ENCODE assay signal across 9 cellular contexts in the genomic region with DNA sequence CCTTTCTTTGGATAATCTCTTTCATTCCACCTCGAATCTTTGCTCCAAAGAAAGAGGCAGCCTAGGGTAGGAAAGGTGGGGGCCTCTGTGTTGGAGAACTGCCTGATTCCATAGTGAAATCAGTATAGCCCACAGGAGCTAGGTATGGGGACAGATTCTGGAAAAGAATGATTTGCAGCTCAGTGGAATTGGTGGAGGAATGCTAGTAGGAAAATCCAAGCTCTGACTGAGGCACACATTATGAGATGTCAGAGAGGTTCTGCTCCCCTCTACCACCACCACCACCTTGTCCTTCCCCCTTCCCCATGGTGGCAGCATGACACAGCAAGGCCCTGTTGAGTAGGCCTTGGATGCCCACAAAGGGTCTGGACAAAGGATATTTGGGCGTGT. TPM values are rescaled to one million over a fixed set of nuclear protein-coding genes. Genes with fewer than 3 reads are reported as not detected.
A peak's percentile ranks its signal among the peaks of the same experiment; 100 is the strongest.
DNase-seq lines count a peak whose midpoint lies in the region; ATAC-seq and TF ChIP-seq lines count a peak whose summit lies in the region.
"Had no signal": no experiment of that assay in that cellular context is flagged by ENCODE, and none has a peak within 500 bp of the region (broad histone marks: within the 10 kb centered on the region; RNA-seq: fewer than 3 reads in every experiment).

No MANE protein-coding gene starts in this region.

- no peak for ATAC-seq in activated T-cell treated with anti-CD3 and anti-CD28 coated beads, Interleukin-2, amount 50 U/mL, for 72 hours (replicated peaks in 1 of 2)
- no peak for ATAC-seq in GM19455 (IDR thresholded peaks at IDR 0.05; ENCODE audit: unreplicated experiment)
- ATAC-seq: body of pancreas had no signal

- no peak for TF ChIP-seq CTCF in epithelial cell of proximal tubule (conservative IDR thresholded peaks at IDR 0.05; ENCODE audit: low read depth, low read length)

- peak overlapping the region; percentile 87 to 99 for H3K4me3 Mint-ChIP-seq in activated T-cell treated with anti-CD3 and anti-CD28 coated beads, Interleukin-2, amount 50 U/mL, for 72 hours

- H3K9me3 Mint-ChIP-seq in activated T-cell treated with anti-CD3 and anti-CD28 coated beads, Interleukin-2, amount 50 U/mL, for 72 hours: no peaks in the 10 kb centered on the region

- peak overlapping the region; percentile 76 for H3K4me3 ChIP-seq in epithelial cell of proximal tubule (ENCODE audit: low read depth, low read length)
- H3K4me3 ChIP-seq: body of pancreas had no signal

- peaks cover 62% of the 10 kb centered on the region for H3K4me1 Mint-ChIP-seq in activated T-cell treated with anti-CD3 and anti-CD28 coated beads, Interleukin-2, amount 50 U/mL, for 72 hours (ENCODE audit: low read depth)

- peaks cover 12 to 28% of the 10 kb centered on the region in 2 donors for H3K36me3 Mint-ChIP-seq in activated T-cell treated with anti-CD3 and anti-CD28 coated beads, Interleukin-2, amount 50 U/mL, for 72 hours (ENCODE audit: insufficient read depth in 2 of 2)

- no peak for DNase-seq in activated T-cell treated with anti-CD3 and anti-CD28 coated beads, Interleukin-2, amount 50 U/mL, for 72 hours
- no peak for DNase-seq in activated T-cell treated with anti-CD3 and anti-CD28 coated beads, Interleukin-2, amount 50 U/mL, for 48 hours
- DNase-seq in OCI-M1 (lab: John Stamatoyannopoulos, UW) (peak; percentile 67), epithelial cell of proximal tubule (ENCODE audit: low read depth) (no peak), superior temporal gyrus (ENCODE audit: extremely low spot score) (peak; percentile 40), HPDE6-E6E7 (ENCODE audit: extremely low spot score) (no peak), OCI-M2 (lab: John Stamatoyannopoulos, UW; ENCODE audit: unreplicated experiment) (no peak)
- DNase-seq: body of pancreas had no signal

- H3K27me3 Mint-ChIP-seq in activated T-cell treated with anti-CD3 and anti-CD28 coated beads, Interleukin-2, amount 50 U/mL, for 72 hours (ENCODE audit: low read depth): no peaks in the 10 kb centered on the region

- H3K27ac Mint-ChIP-seq in activated T-cell treated with anti-CD3 and anti-CD28 coated beads, Interleukin-2, amount 50 U/mL, for 72 hours: peak overlapping the region; percentile 95

RNA-seq across cellular contexts. Expression of a gene that starts 0.8 kb away (rescaled TPM):
- total RNA-seq in activated T-cell treated with anti-CD3 and anti-CD28 coated beads, Interleukin-2, amount 50 U/mL, for 72 hours: 1 to 10 TPM; 5.3 to 5.6 TPM
- total RNA-seq in epithelial cell of proximal tubule: 19.0 and 27.6 TPM in 2 replicates

RNA-seq across cellular contexts. Expression of a gene that starts 1.6 kb away (rescaled TPM):
- 100 to 1,000 TPM; 210 to 220 TPM for total RNA-seq in activated T-cell treated with anti-CD3 and anti-CD28 coated beads, Interleukin-2, amount 50 U/mL, for 72 hours
- 85.4 and 94.8 TPM in 2 replicates for total RNA-seq in epithelial cell of proximal tubule

RNA-seq across cellular contexts. Expression of a gene that starts 9.6 kb away (rescaled TPM):
- 10 to 100 TPM; 22.7 to 29.1 TPM for total RNA-seq in activated T-cell treated with anti-CD3 and anti-CD28 coated beads, Interleukin-2, amount 50 U/mL, for 72 hours
- total RNA-seq in epithelial cell of proximal tubule: 5.4 and 6.1 TPM in 2 replicates

RNA-seq across cellular contexts. Expression of a gene that starts 13.5 kb away (rescaled TPM):
- 1 to 10 TPM; 2.1 to 3.1 TPM for total RNA-seq in activated T-cell treated with anti-CD3 and anti-CD28 coated beads, Interleukin-2, amount 50 U/mL, for 72 hours
- 3.0 and 3.1 TPM in 2 replicates for total RNA-seq in epithelial cell of proximal tubule

RNA-seq across cellular contexts. Expression of a gene that starts 24.6 kb away (rescaled TPM):
- 1 to 10 TPM; 2.8 to 5.3 TPM for total RNA-seq in activated T-cell treated with anti-CD3 and anti-CD28 coated beads, Interleukin-2, amount 50 U/mL, for 72 hours
- total RNA-seq in epithelial cell of proximal tubule: 0.14 TPM in 1 of 2 replicates, not detected in the other

Comparison
In these comparisons a context has a peak if more than half of its experiments do, and no peak if none do; other contexts are left out.
1. DNase-seq: peak in OCI-M1 (single experiment) and superior temporal gyrus (single experiment); none in activated T-cell treated with anti-CD3 and anti-CD28 coated beads, Interleukin-2, amount 50 U/mL, for 72 hours (0 of 2), activated T-cell treated with anti-CD3 and anti-CD28 coated beads, Interleukin-2, amount 50 U/mL, for 48 hours (0 of 2), epithelial cell of proximal tubule (single experiment), HPDE6-E6E7 (single experiment) and OCI-M2 (single experiment).